Comparison of ENCODE assay signal across 29 cellular contexts in the genomic region with DNA sequence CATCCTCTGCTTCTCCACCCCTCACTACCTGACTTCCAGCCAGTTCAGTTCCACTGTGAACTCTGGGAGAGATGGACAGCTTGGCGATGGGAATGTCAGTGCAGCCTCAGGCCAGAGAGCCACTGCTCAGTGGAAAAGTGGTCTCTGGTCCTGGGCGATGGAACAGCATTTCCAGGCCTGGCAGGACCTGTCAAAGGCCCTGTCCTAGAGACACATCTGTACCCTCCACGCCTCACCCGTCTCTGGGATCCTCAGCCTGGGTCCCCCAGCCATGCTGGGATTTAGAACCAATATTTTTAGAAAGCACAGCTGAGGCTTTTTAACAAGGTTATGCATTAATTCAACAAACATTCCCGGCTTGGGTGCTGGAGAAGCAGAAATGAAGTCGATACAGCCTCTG.
"Had no signal": no experiment of that assay in that cellular context is flagged by ENCODE, and none has a peak within 500 bp of the region (broad histone marks: within the 10 kb centered on the region; RNA-seq: fewer than 3 reads in every experiment).

No MANE protein-coding gene starts in this region.

- H3K36me3 ChIP-seq: ascending aorta, cardiac muscle cell, SJSA1 had no signal

- H3K9me3 Mint-ChIP-seq: activated CD4-positive, alpha-beta T cell treated with anti-CD3 and anti-CD28 coated beads, Interleukin-2, amount 10 ng/mL, durations not matched to agents 7 days and 5 days; activated naive CD4-positive, alpha-beta T cell treated with anti-CD3 and anti-CD28 coated beads, Interleukin-2, amount 50 U/mL, for 24 hours; activated T-cell treated with anti-CD3 and anti-CD28 coated beads, Interleukin-2, amount 50 U/mL, for 24 hours; activated T-helper 2 cell treated with anti-CD3 and anti-CD28 coated beads, Interferon-gamma antibody, Interleukin-2, Interleukin-4, amounts not matched to agents 10 μg/mL and 5 μg/mL and 100 μg/mL, durations not matched to agents 14 hours and 24 hours and 36 hours; T-helper 1 cell treated with Interleukin-12 subunit alpha and Interleukin-12 subunit beta and Interleukin-4 antibody, amounts not matched to agents 30 μg/mL and 1 μg/mL, for 36 hours; T-helper 2 cell treated with Interferon-gamma antibody and Interleukin-4, amounts not matched to agents 5 μg/mL and 100 μg/mL, for 36 hours had no signal

- H3K27ac Mint-ChIP-seq: activated CD4-positive, alpha-beta T cell treated with anti-CD3 and anti-CD28 coated beads for 36 hours; activated CD4-positive, alpha-beta T cell treated with anti-CD3 and anti-CD28 coated beads, Interleukin-2, amount 10 ng/mL, durations not matched to agents 7 days and 5 days; activated CD8-positive, alpha-beta T cell treated with anti-CD3 and anti-CD28 coated beads, Interleukin-2, amount 10 ng/mL, durations not matched to agents 7 days and 5 days; activated naive CD4-positive, alpha-beta T cell treated with anti-CD3 and anti-CD28 coated beads, Interleukin-2, amount 50 U/mL, for 24 hours; activated naive CD8-positive, alpha-beta T cell treated with anti-CD3 and anti-CD28 coated beads, Interleukin-2, amount 10 ng/mL, durations not matched to agents 7 days and 5 days; activated T-cell treated with anti-CD3 and anti-CD28 coated beads, Interleukin-2, amount 50 U/mL, for 24 hours; activated T-helper 2 cell treated with anti-CD3 and anti-CD28 coated beads, Interferon-gamma antibody, Interleukin-2, Interleukin-4, amounts not matched to agents 10 μg/mL and 5 μg/mL and 100 μg/mL, durations not matched to agents 14 hours and 24 hours and 36 hours; T-helper 1 cell treated with Interleukin-12 subunit alpha and Interleukin-12 subunit beta and Interleukin-4 antibody, amounts not matched to agents 30 μg/mL and 1 μg/mL, for 36 hours; T-helper 2 cell treated with Interferon-gamma antibody and Interleukin-4, amounts not matched to agents 5 μg/mL and 100 μg/mL, for 36 hours had no signal

- H3K9me3 ChIP-seq: ascending aorta, SJSA1, SK-N-SH had no signal

- H3K27ac ChIP-seq: ascending aorta, cardiac muscle cell, SJSA1 had no signal

- H3K4me3 Mint-ChIP-seq: activated CD4-positive, alpha-beta T cell treated with anti-CD3 and anti-CD28 coated beads for 36 hours; activated CD4-positive, alpha-beta T cell treated with anti-CD3 and anti-CD28 coated beads, Interleukin-2, amount 10 ng/mL, durations not matched to agents 7 days and 5 days; activated CD8-positive, alpha-beta T cell treated with anti-CD3 and anti-CD28 coated beads, Interleukin-2, amount 10 ng/mL, durations not matched to agents 7 days and 5 days; activated naive CD4-positive, alpha-beta T cell treated with anti-CD3 and anti-CD28 coated beads, Interleukin-2, amount 50 U/mL, for 24 hours; activated naive CD8-positive, alpha-beta T cell treated with anti-CD3 and anti-CD28 coated beads, Interleukin-2, amount 10 ng/mL, durations not matched to agents 7 days and 5 days; activated T-cell treated with anti-CD3 and anti-CD28 coated beads, Interleukin-2, amount 50 U/mL, for 24 hours; T-helper 1 cell treated with Interleukin-12 subunit alpha and Interleukin-12 subunit beta and Interleukin-4 antibody, amounts not matched to agents 30 μg/mL and 1 μg/mL, for 36 hours; T-helper 2 cell treated with Interferon-gamma antibody and Interleukin-4, amounts not matched to agents 5 μg/mL and 100 μg/mL, for 36 hours had no signal

- H3K9ac ChIP-seq: SK-N-SH had no signal

- H3K36me3 Mint-ChIP-seq: activated naive CD4-positive, alpha-beta T cell treated with anti-CD3 and anti-CD28 coated beads, Interleukin-2, amount 50 U/mL, for 24 hours; activated naive CD8-positive, alpha-beta T cell treated with anti-CD3 and anti-CD28 coated beads, Interleukin-2, amount 10 ng/mL, durations not matched to agents 7 days and 5 days had no signal

- H3K27me3 ChIP-seq: ascending aorta, cardiac muscle cell, SJSA1 had no signal

- ATAC-seq: activated CD4-positive, alpha-beta T cell treated with anti-CD3 and anti-CD28 coated beads for 36 hours; activated CD4-positive, CD25-positive, alpha-beta regulatory T cell treated with anti-CD3 and anti-CD28 coated beads, Interleukin-2, amount 50 U/mL, for 24 hours; activated CD8-positive, alpha-beta T cell treated with anti-CD3 and anti-CD28 coated beads, Interleukin-2, amount 10 ng/mL, durations not matched to agents 7 days and 5 days; Panc1 had no signal

- H3K27me3 Mint-ChIP-seq: activated CD4-positive, alpha-beta T cell treated with anti-CD3 and anti-CD28 coated beads, Interleukin-2, amount 10 ng/mL, durations not matched to agents 7 days and 5 days had no signal

- DNase-seq: activated CD4-positive, alpha-beta T cell treated with anti-CD3 and anti-CD28 coated beads for 36 hours; activated CD4-positive, alpha-beta T cell treated with anti-CD3 and anti-CD28 coated beads, Interleukin-2, amount 10 ng/mL, durations not matched to agents 7 days and 5 days; activated CD4-positive, alpha-beta T cell treated with anti-CD3 and anti-CD28 coated beads, Interleukin-2, amount 50 U/mL, for 48 hours; activated CD8-positive, alpha-beta T cell treated with anti-CD3 and anti-CD28 coated beads, Interleukin-2, amount 10 ng/mL, durations not matched to agents 7 days and 5 days; activated gamma-delta T cell; activated naive CD4-positive, alpha-beta T cell treated with Interleukin-2 at 50 U/mL for 16 hours; activated naive CD8-positive, alpha-beta T cell treated with anti-CD3 and anti-CD28 coated beads, Interleukin-2, amount 10 ng/mL, durations not matched to agents 7 days and 5 days; activated T-cell treated with anti-CD3 and anti-CD28 coated beads, Interleukin-2, amount 50 U/mL, for 24 hours; amygdala; Karpas-422; KBM-7; NCI-H1105; NCI-H1436; NCI-H1694; NCI-H1930; NCI-H2081 treated with DMSO at 0.1 percent for 48 hours; NCI-H345; NCI-H524 treated with DMSO at 0.1 percent for 48 hours; SHP77 treated with DMSO at 0.1 percent for 48 hours; SK-N-SH had no signal

- H3K4me2 ChIP-seq: SK-N-SH had no signal

- H3K4me3 ChIP-seq: ascending aorta, cardiac muscle cell, SJSA1 had no signal

- H3K4me1 ChIP-seq: SJSA1 had no signal

- H3K4me1 Mint-ChIP-seq: activated CD4-positive, alpha-beta T cell treated with anti-CD3 and anti-CD28 coated beads for 36 hours; activated CD4-positive, alpha-beta T cell treated with anti-CD3 and anti-CD28 coated beads, Interleukin-2, amount 10 ng/mL, durations not matched to agents 7 days and 5 days; activated naive CD4-positive, alpha-beta T cell treated with anti-CD3 and anti-CD28 coated beads, Interleukin-2, amount 50 U/mL, for 24 hours; activated naive CD8-positive, alpha-beta T cell treated with anti-CD3 and anti-CD28 coated beads, Interleukin-2, amount 10 ng/mL, durations not matched to agents 7 days and 5 days had no signal
